In genomic region chr10:15210521-15210920, GRCh38 we compare ENCODE assay signal across 9 cellular contexts.
"Had no signal": no experiment of that assay in that cellular context is flagged by ENCODE, and none has a peak within 500 bp of the region (broad histone marks: within the 10 kb centered on the region; RNA-seq: fewer than 3 reads in every experiment).

No MANE protein-coding gene starts in this region.

- H3K27me3 ChIP-seq: breast epithelium, foreskin keratinocyte, ovary, stomach had no signal

- H3K4me3 ChIP-seq: ovary, stomach, thoracic aorta had no signal

- H3K36me3 Mint-ChIP-seq: memory B cell had no signal

- H3K4me3 Mint-ChIP-seq: activated CD4-positive, alpha-beta T cell treated with anti-CD3 and anti-CD28 coated beads for 36 hours; memory B cell; neural crest cell had no signal

- H3K36me3 ChIP-seq: breast epithelium, ovary, thoracic aorta had no signal

- H3K4me1 ChIP-seq: breast epithelium, foreskin keratinocyte had no signal

- H3K9me3 Mint-ChIP-seq: memory B cell, neural crest cell had no signal

- H3K27ac ChIP-seq: breast epithelium, foreskin keratinocyte, ovary, stomach, thoracic aorta had no signal

- H3K27ac Mint-ChIP-seq: activated CD4-positive, alpha-beta T cell treated with anti-CD3 and anti-CD28 coated beads for 36 hours; activated naive CD8-positive, alpha-beta T cell; memory B cell had no signal

- H3K9me3 ChIP-seq: breast epithelium, ovary, stomach, thoracic aorta had no signal

- H3K27me3 Mint-ChIP-seq: activated CD4-positive, alpha-beta T cell treated with anti-CD3 and anti-CD28 coated beads for 36 hours; activated naive CD8-positive, alpha-beta T cell; memory B cell had no signal
